Comparison of ENCODE assay signal across 21 cellular contexts in genomic region chr10:89600041-89600440, GRCh38.
"Had no signal": no experiment of that assay in that cellular context is flagged by ENCODE, and none has a peak within 500 bp of the region (broad histone marks: within the 10 kb centered on the region; RNA-seq: fewer than 3 reads in every experiment).

No MANE protein-coding gene starts in this region.

- H3K9me3 ChIP-seq: tibial artery had no signal

- H3K9me3 Mint-ChIP-seq: activated naive CD4-positive, alpha-beta T cell treated with anti-CD3 and anti-CD28 coated beads, Interleukin-2, amount 50 U/mL, for 24 hours; immature natural killer cell; nephron progenitor cell; T-cell; T-helper 2 cell treated with Interferon-gamma antibody and Interleukin-4, amounts not matched to agents 5 μg/mL and 100 μg/mL, for 36 hours; WTC11 had no signal

- H3K27ac ChIP-seq: brain microvascular endothelial cell, hepatocyte, tibial artery had no signal

- H3K4me2 ChIP-seq: hepatocyte had no signal

- H3K4me3 Mint-ChIP-seq: activated naive CD4-positive, alpha-beta T cell treated with anti-CD3 and anti-CD28 coated beads, Interleukin-2, amount 50 U/mL, for 24 hours; immature natural killer cell; nephron progenitor cell; T-cell; T-helper 2 cell treated with Interferon-gamma antibody and Interleukin-4, amounts not matched to agents 5 μg/mL and 100 μg/mL, for 36 hours; WTC11 had no signal

- H2AFZ ChIP-seq: hepatocyte had no signal

- FAIRE-seq: frontal cortex, TTC549 had no signal

- H3K4me1 Mint-ChIP-seq: activated naive CD4-positive, alpha-beta T cell treated with anti-CD3 and anti-CD28 coated beads, Interleukin-2, amount 50 U/mL, for 24 hours; immature natural killer cell; nephron progenitor cell; T-cell; WTC11 had no signal

- H3K36me3 Mint-ChIP-seq: activated naive CD4-positive, alpha-beta T cell treated with anti-CD3 and anti-CD28 coated beads, Interleukin-2, amount 50 U/mL, for 24 hours had no signal

- DNase-seq: activated gamma-delta T cell treated with Interleukin-2 at 50 U/mL for 16 hours; activated T-cell treated with anti-CD3 and anti-CD28 coated beads, Interleukin-2, amount 50 U/mL, for 1 hour; anterior cingulate cortex; brain microvascular endothelial cell; caudate nucleus; dermis blood vessel endothelial cell; effector CD8-positive, alpha-beta T cell; glutamatergic neuron; immature natural killer cell; nephron progenitor cell; posterior cingulate gyrus; stimulated activated CD4-positive, alpha-beta T cell treated with anti-CD3 and anti-CD28 coated beads, Interleukin-4, amount 100 ng/mL, for 24 hours; stimulated activated naive CD4-positive, alpha-beta T cell treated with Interleukin-2 at 50 U/mL for 16 hours; T-cell; tibial artery had no signal

- H3K27me3 Mint-ChIP-seq: activated naive CD4-positive, alpha-beta T cell treated with anti-CD3 and anti-CD28 coated beads, Interleukin-2, amount 50 U/mL, for 24 hours; T-cell had no signal

- H3K36me3 ChIP-seq: brain microvascular endothelial cell, tibial artery had no signal

- H3K27ac Mint-ChIP-seq: activated naive CD4-positive, alpha-beta T cell treated with anti-CD3 and anti-CD28 coated beads, Interleukin-2, amount 50 U/mL, for 24 hours; immature natural killer cell; nephron progenitor cell; T-cell; T-helper 2 cell treated with Interferon-gamma antibody and Interleukin-4, amounts not matched to agents 5 μg/mL and 100 μg/mL, for 36 hours; WTC11 had no signal

- H3K27me3 ChIP-seq: brain microvascular endothelial cell, hepatocyte, tibial artery had no signal

- H3K4me3 ChIP-seq: hepatocyte, tibial artery had no signal
